In genomic region chr22:26718905-26719304, GRCh38 we compare ENCODE assay signal across 14 cellular contexts.
A peak's percentile ranks its signal among the peaks of the same experiment; 100 is the strongest.
DNase-seq lines count a peak whose midpoint lies in the region; ATAC-seq and TF ChIP-seq lines count a peak whose summit lies in the region.
"Had no signal": no experiment of that assay in that cellular context is flagged by ENCODE, and none has a peak within 500 bp of the region (broad histone marks: within the 10 kb centered on the region; RNA-seq: fewer than 3 reads in every experiment).

No MANE protein-coding gene starts in this region.

- H3K36me3 ChIP-seq in SK-N-SH (replicated peaks in 1 of 2; ENCODE audit: control insufficient read depth in 1 of 2, insufficient read depth in 2 of 2, low read length in 1 of 2) = peaks cover 0 to 2% of the 10 kb centered on the region in 2 experiments
- H3K36me3 ChIP-seq in thyroid gland = no peaks in the 10 kb centered on the region
- peaks cover 0 to 67% (median 5%) of the 10 kb centered on the region in 3 donors for H3K36me3 ChIP-seq in tibial nerve

- peak overlapping the region; percentile 17 for H3K4me2 ChIP-seq in SK-N-SH

- TF ChIP-seq CTCF in SK-N-SH (IDR thresholded peaks at IDR 0.05) = no peak
- no peak for TF ChIP-seq CTCF in fibroblast of pulmonary artery (IDR thresholded peaks at IDR 0.05; ENCODE audit: low read length, missing control alignments)
- no peak for TF ChIP-seq CTCF in thyroid gland (IDR thresholded peaks at IDR 0.05)
- TF ChIP-seq CTCF in tibial nerve (IDR thresholded peaks at IDR 0.05) = no peak

- H3K9me2 ChIP-seq in SK-N-SH = no peaks in the 10 kb centered on the region

- peaks cover 19% of the 10 kb centered on the region for H3K36me3 Mint-ChIP-seq in activated naive CD8-positive, alpha-beta T cell treated with anti-CD3 and anti-CD28 coated beads, Interleukin-2, amount 50 U/mL, for 24 hours (ENCODE audit: low read depth)
- H3K36me3 Mint-ChIP-seq in activated naive CD8-positive, alpha-beta T cell treated with anti-CD3 and anti-CD28 coated beads for 36 hours = no peaks in the 10 kb centered on the region
- H3K36me3 Mint-ChIP-seq in immature natural killer cell = peaks cover 23 to 53% (median 24%) of the 10 kb centered on the region in 3 donors
- H3K36me3 Mint-ChIP-seq: natural killer cell treated with Interleukin-12 subunit alpha and Interleukin-12 subunit beta and Interleukin-15 and Interleukin-18, amount 100 ng/mL, for 72 hours had no signal

- H2AFZ ChIP-seq in SK-N-SH (ENCODE audit: low read depth) = no peak overlapping the region

- no peaks in the 10 kb centered on the region for H3K79me2 ChIP-seq in SK-N-SH (ENCODE audit: insufficient read depth)

- H3K4me3 Mint-ChIP-seq in activated naive CD8-positive, alpha-beta T cell treated with anti-CD3 and anti-CD28 coated beads, Interleukin-2, amount 50 U/mL, for 24 hours = no peak overlapping the region
- no peak overlapping the region for H3K4me3 Mint-ChIP-seq in activated naive CD8-positive, alpha-beta T cell treated with anti-CD3 and anti-CD28 coated beads for 36 hours
- no peak overlapping the region for H3K4me3 Mint-ChIP-seq in immature natural killer cell
- H3K4me3 Mint-ChIP-seq: natural killer cell treated with Interleukin-12 subunit alpha and Interleukin-12 subunit beta and Interleukin-15 and Interleukin-18, amount 100 ng/mL, for 72 hours had no signal

- H3K27ac ChIP-seq in SK-N-SH (ENCODE audit: low read depth in 2 of 2, low read length in 1 of 2) (peak overlapping the region; percentile 67 to 82; a peak in 3 of 4 replicates), thyroid gland (peak overlapping the region; percentile 50 to 58 (median 55)), tibial nerve (no peak overlapping the region)
- H3K27ac ChIP-seq: spleen had no signal

- CTCF ChIA-PET in SK-N-SH (lab: Yijun Ruan, JAX) = no interaction called here

- H3K27ac Mint-ChIP-seq in activated naive CD8-positive, alpha-beta T cell treated with anti-CD3 and anti-CD28 coated beads, Interleukin-2, amount 50 U/mL, for 24 hours = peak overlapping the region; percentile 55
- no peak overlapping the region for H3K27ac Mint-ChIP-seq in activated naive CD8-positive, alpha-beta T cell treated with anti-CD3 and anti-CD28 coated beads for 36 hours
- peak overlapping the region in 1 of 6 donors; percentile 45 for H3K27ac Mint-ChIP-seq in immature natural killer cell
- H3K27ac Mint-ChIP-seq: natural killer cell treated with Interleukin-12 subunit alpha and Interleukin-12 subunit beta and Interleukin-15 and Interleukin-18, amount 100 ng/mL, for 72 hours had no signal

- no peak overlapping the region for H3K9ac ChIP-seq in SK-N-SH

- peak in 1 of 2 experiments; percentile 67; a peak in 1 of 4 replicates for TF ChIP-seq EP300 in SK-N-SH (IDR thresholded peaks at IDR 0.05; ENCODE audit: borderline replicate concordance in 1 of 2, low read depth in 1 of 2, low read length in 1 of 2)
- no peak for TF ChIP-seq EP300 in tibial nerve (IDR thresholded peaks at IDR 0.05)

- TF ChIP-seq POLR2A in thyroid gland (IDR thresholded peaks at IDR 0.05) = no peak
- no peak for TF ChIP-seq POLR2A in tibial nerve (IDR thresholded peaks at IDR 0.05)

- peaks cover 8% of the 10 kb centered on the region for H3K4me1 Mint-ChIP-seq in activated naive CD8-positive, alpha-beta T cell treated with anti-CD3 and anti-CD28 coated beads, Interleukin-2, amount 50 U/mL, for 24 hours
- no peaks in the 10 kb centered on the region for H3K4me1 Mint-ChIP-seq in activated naive CD8-positive, alpha-beta T cell treated with anti-CD3 and anti-CD28 coated beads for 36 hours
- peaks cover 12 to 24% of the 10 kb centered on the region in 2 donors for H3K4me1 Mint-ChIP-seq in immature natural killer cell

- POLR2A ChIA-PET in SK-N-SH (lab: Yijun Ruan, JAX) = no interaction called here

- intact Hi-C loops in thyroid gland (cut with DNase I) = no loop called here

- H3F3A ChIP-seq in SK-N-SH (replicated peaks; ENCODE audit: insufficient read depth) = peaks cover 13% of the 10 kb centered on the region

- H3K4me1 ChIP-seq in SK-N-SH (ENCODE audit: control insufficient read depth in 1 of 2, insufficient read depth in 2 of 2, low read depth in 1 of 2, low read length in 1 of 2) = peaks cover 0 to 3% of the 10 kb centered on the region in 2 experiments; a peak in 1 of 4 replicates
- H3K4me1 ChIP-seq in thyroid gland = peaks cover 10 to 24% of the 10 kb centered on the region in 2 donors
- no peaks in the 10 kb centered on the region for H3K4me1 ChIP-seq in tibial nerve

- no peak for DNase-seq in activated naive CD8-positive, alpha-beta T cell treated with anti-CD3 and anti-CD28 coated beads, Interleukin-2, amount 50 U/mL, for 24 hours
- DNase-seq in activated naive CD8-positive, alpha-beta T cell treated with anti-CD3 and anti-CD28 coated beads for 36 hours = no peak
- DNase-seq in SK-N-SH (no peak), fibroblast of pulmonary artery (ENCODE audit: low read depth) (peak; percentile 86), thyroid gland (peak; percentile 86), immature natural killer cell (no peak), retina (no peak), tibial nerve (ENCODE audit: low spot score in 2 of 2) (no peak)
- DNase-seq: activated CD4-positive, alpha-beta T cell treated with anti-CD3 and anti-CD28 coated beads, Interleukin-2, amount 50 U/mL, for 1 hour; Karpas-422; NCI-H446; SIG-M5; spleen had no signal

- H3K27me3 ChIP-seq in SK-N-SH (ENCODE audit: insufficient read depth) (no peaks in the 10 kb centered on the region), thyroid gland (no peaks in the 10 kb centered on the region), tibial nerve (no peaks in the 10 kb centered on the region)
- H3K27me3 ChIP-seq: spleen had no signal

- H3K9me3 ChIP-seq in SK-N-SH (no peaks in the 10 kb centered on the region), thyroid gland (no peaks in the 10 kb centered on the region), tibial nerve (no peaks in the 10 kb centered on the region)
- H3K9me3 ChIP-seq: spleen had no signal

- TF ChIP-seq RAD21 in SK-N-SH (IDR thresholded peaks at IDR 0.05; ENCODE audit: low read length) = no peak

- H3K4me3 ChIP-seq in SK-N-SH (ENCODE audit: low read depth in 2 of 2, low read length in 1 of 2) (no peak overlapping the region), fibroblast of pulmonary artery (replicated peaks; ENCODE audit: low read depth, low read length) (no peak overlapping the region), thyroid gland (replicated peaks in 1 of 3) (no peak overlapping the region), tibial nerve (no peak overlapping the region)
- H3K4me3 ChIP-seq: spleen had no signal

- H3K27me3 Mint-ChIP-seq in activated naive CD8-positive, alpha-beta T cell treated with anti-CD3 and anti-CD28 coated beads, Interleukin-2, amount 50 U/mL, for 24 hours = no peaks in the 10 kb centered on the region
- no peaks in the 10 kb centered on the region for H3K27me3 Mint-ChIP-seq in activated naive CD8-positive, alpha-beta T cell treated with anti-CD3 and anti-CD28 coated beads for 36 hours
- no peaks in the 10 kb centered on the region for H3K27me3 Mint-ChIP-seq in immature natural killer cell (ENCODE audit: low read depth in 3 of 3)
- H3K27me3 Mint-ChIP-seq: natural killer cell treated with Interleukin-12 subunit alpha and Interleukin-12 subunit beta and Interleukin-15 and Interleukin-18, amount 100 ng/mL, for 72 hours had no signal

- WGBS in SK-N-SH (ENCODE audit: low lambda C conversion rate) = 0% methylated on average over 4 of the region's 4 CpGs
- WGBS in thyroid gland, 2 donors = 11 to 15% methylated on average over 4 of the region's 4 CpGs
- WGBS in tibial nerve, 2 donors = 42 to 43% methylated on average over 4 of the region's 4 CpGs

- ATAC-seq in activated naive CD8-positive, alpha-beta T cell treated with anti-CD3 and anti-CD28 coated beads, Interleukin-2, amount 50 U/mL, for 24 hours = no peak
- ATAC-seq: natural killer cell treated with Interleukin-12 subunit alpha and Interleukin-12 subunit beta and Interleukin-15 and Interleukin-18, amount 100 ng/mL, for 72 hours had no signal

- no peaks in the 10 kb centered on the region for H3K9me3 Mint-ChIP-seq in activated naive CD8-positive, alpha-beta T cell treated with anti-CD3 and anti-CD28 coated beads, Interleukin-2, amount 50 U/mL, for 24 hours
- H3K9me3 Mint-ChIP-seq in activated naive CD8-positive, alpha-beta T cell treated with anti-CD3 and anti-CD28 coated beads for 36 hours = no peaks in the 10 kb centered on the region
- H3K9me3 Mint-ChIP-seq in immature natural killer cell = no peaks in the 10 kb centered on the region
- H3K9me3 Mint-ChIP-seq: natural killer cell treated with Interleukin-12 subunit alpha and Interleukin-12 subunit beta and Interleukin-15 and Interleukin-18, amount 100 ng/mL, for 72 hours had no signal

- H4K20me1 ChIP-seq in SK-N-SH (ENCODE audit: insufficient read depth) = no peaks in the 10 kb centered on the region

TF ChIP-seq in SK-N-SH, 30 proteins besides CTCF, POLR2A, EP300 and RAD21 (continues in another document):
- TF ChIP-seq YY1 (IDR thresholded peaks at IDR 0.05; ENCODE audit: low read depth) (peak; percentile 64; the same call in 1 of the 2 replicates), FOSL2 (IDR thresholded peaks at IDR 0.05; ENCODE audit: borderline replicate concordance, low read depth) (peak; percentile 76; the same call in 1 of the 2 replicates), RFX5 (IDR thresholded peaks at IDR 0.05; ENCODE audit: low read length) (no peak), PBX3 (IDR thresholded peaks at IDR 0.05) (peak; percentile 33), USF2 (IDR thresholded peaks at IDR 0.05; ENCODE audit: borderline replicate concordance, low read depth, low read length) (no peak), JUND (IDR thresholded peaks at IDR 0.05) (peak; percentile 83), TEAD4 (IDR thresholded peaks at IDR 0.05; ENCODE audit: borderline replicate concordance, insufficient read depth) (peak; percentile 95), SMC3 (IDR thresholded peaks at IDR 0.05; ENCODE audit: low read depth, low read length) (no peak), FOXM1 (IDR thresholded peaks at IDR 0.05; ENCODE audit: low read depth) (no peak)

Comparison
In these comparisons a context has a peak if more than half of its experiments do, and no peak if none do; other contexts are left out.
1. DNase-seq: peak in fibroblast of pulmonary artery (single experiment) and thyroid gland (2 of 2); none in activated naive CD8-positive, alpha-beta T cell treated with anti-CD3 and anti-CD28 coated beads, Interleukin-2, amount 50 U/mL, for 24 hours (single experiment), activated naive CD8-positive, alpha-beta T cell treated with anti-CD3 and anti-CD28 coated beads for 36 hours (single experiment), SK-N-SH (single experiment), immature natural killer cell (0 of 3), retina (single experiment) and tibial nerve (0 of 2).
2. H3K27ac ChIP-seq: peak in SK-N-SH (2 of 2) and thyroid gland (3 of 3); none in tibial nerve (0 of 4).